18 cellular contexts compared by ENCODE assay signal in genomic region chr5:88743231-88743879, GRCh38.
DNase-seq lines count a peak whose midpoint lies in the region; ATAC-seq, FAIRE-seq and TF ChIP-seq lines count a peak whose summit lies in the region.
"Had no signal": no experiment of that assay in that cellular context is flagged by ENCODE, and none has a peak within 500 bp of the region (broad histone marks: within the 10 kb centered on the region; RNA-seq: fewer than 3 reads in every experiment).

No MANE protein-coding gene starts in this region.

- intact Hi-C loops in PC-3 (cut with micrococcal nuclease) (loop anchor here (5.0 kb wide), 1 partner anchor 44 kb away; no protein-coding TSS in a partner anchor), pancreas (cut with DNase I) (no loop called here)

- no TSS peak for BruUV-seq in PC-3 (replicated peaks; lab: Mats Ljungman, UMichigan)

- peak overlapping the region; percentile 50 for H3K4me2 ChIP-seq in PC-3 (ENCODE audit: low read length)
- H3K4me2 ChIP-seq: neural progenitor cell had no signal

- no peaks in the 10 kb centered on the region for H3K79me2 ChIP-seq in PC-3 (ENCODE audit: low read length)

- POLR2A ChIA-PET in PC-3 (lab: Charles Lee; ENCODE audit: unreplicated experiment) = no interaction called here

- H3K4me1 ChIP-seq in PC-3 (ENCODE audit: insufficient read depth, low read length) = peaks cover 23% of the 10 kb centered on the region
- H3K4me1 ChIP-seq in pancreas = peaks cover 0 to 7% (median 0%) of the 10 kb centered on the region in 3 donors
- H3K4me1 ChIP-seq: neural progenitor cell had no signal

- no peak for TF ChIP-seq CTCF in PC-3 (conservative IDR thresholded peaks at IDR 0.05; ENCODE audit: low read depth, low read length)
- TF ChIP-seq CTCF in pancreas (IDR thresholded peaks at IDR 0.05) = no peak

- H3K27me3 ChIP-seq in PC-3 (ENCODE audit: low read length) = no peaks in the 10 kb centered on the region
- H3K27me3 ChIP-seq in pancreas = no peaks in the 10 kb centered on the region
- H3K27me3 ChIP-seq: adrenal gland, neural progenitor cell, spleen had no signal

- FAIRE-seq in H54 (lab: Jason Lieb, UNC) = peak; percentile 75
- peak; percentile 29 for FAIRE-seq in pancreas (lab: Jason Lieb, UNC)

- no peak overlapping the region for H2AFZ ChIP-seq in PC-3 (ENCODE audit: low read length)
- H2AFZ ChIP-seq: neural progenitor cell had no signal

- H3K36me3 ChIP-seq in PC-3 (ENCODE audit: low read depth, low read length) (no peaks in the 10 kb centered on the region), pancreas (no peaks in the 10 kb centered on the region)
- H3K36me3 ChIP-seq: neural progenitor cell had no signal

- DNase-seq in H54 (ENCODE audit: insufficient read length, low spot score) = no peak
- peak; percentile 66 for DNase-seq in PC-3
- peak; percentile 51 to 52 for DNase-seq in erythroblast (lab: John Stamatoyannopoulos, UW)
- no peak for DNase-seq in pancreas
- DNase-seq in activated CD4-positive, CD25-positive, alpha-beta regulatory T cell treated with anti-CD3 and anti-CD28 coated beads, Interleukin-2, amount 50 U/mL, for 72 hours = no peak
- DNase-seq: activated CD4-positive, alpha-beta T cell treated with anti-CD3 and anti-CD28 coated beads for 1 hour; activated T-cell treated with anti-CD3 and anti-CD28 coated beads for 4 hours; C1 segment of cervical spinal cord; glutamatergic neuron; KG1; left cardiac atrium; NCI-H1930; spleen had no signal

- H3K4me3 ChIP-seq in PC-3 (ENCODE audit: low read length) = no peak overlapping the region
- no peak overlapping the region for H3K4me3 ChIP-seq in pancreas
- H3K4me3 ChIP-seq: adrenal gland, neural progenitor cell, spleen had no signal

- 10 to 13% methylated on average over 2 of the region's 2 CpGs for WGBS in pancreas, 2 donors

- no peaks in the 10 kb centered on the region for H3F3A ChIP-seq in PC-3 (ENCODE audit: low read length, unreplicated experiment)

- H3K9ac ChIP-seq in PC-3 (ENCODE audit: low read length) = no peak overlapping the region
- H3K9ac ChIP-seq: neural progenitor cell had no signal

- H3K9me3 ChIP-seq in PC-3 (ENCODE audit: low read length) (no peaks in the 10 kb centered on the region), pancreas (no peaks in the 10 kb centered on the region)
- H3K9me3 ChIP-seq: adrenal gland, spleen had no signal

- ATAC-seq in PC-3 = peak; percentile 73
- ATAC-seq in pancreas = peak; percentile 50 to 85 (median 80)
- ATAC-seq in GM18873 (IDR thresholded peaks at IDR 0.05; ENCODE audit: low FRiP score, unreplicated experiment) = no peak
- no peak for ATAC-seq in GM18909 (IDR thresholded peaks at IDR 0.05; ENCODE audit: poor library complexity, unreplicated experiment)
- ATAC-seq in HG02588 (IDR thresholded peaks at IDR 0.05; ENCODE audit: unreplicated experiment) = no peak

- TF ChIP-seq POLR2A in H54 (IDR thresholded peaks at IDR 0.05; ENCODE audit: low read depth, low read length) = no peak
- no peak for TF ChIP-seq POLR2A in erythroblast (IDR thresholded peaks at IDR 0.05; ENCODE audit: low read length)

- H3K9me2 ChIP-seq in PC-3 (replicated peaks; ENCODE audit: low read length) = no peaks in the 10 kb centered on the region

- H4K20me1 ChIP-seq in PC-3 (ENCODE audit: low read length) = no peaks in the 10 kb centered on the region

- H3K27ac ChIP-seq in PC-3 (ENCODE audit: low read length) (peak overlapping the region; percentile 41), pancreas (no peak overlapping the region)
- H3K27ac ChIP-seq: adrenal gland, neural progenitor cell, spleen had no signal

- CTCF ChIA-PET in PC-3 (lab: Charles Lee) = no interaction called here

Comparison
In these comparisons a context has a peak if more than half of its experiments do, and no peak if none do; other contexts are left out.
1. DNase-seq: peak in PC-3 (single experiment) and erythroblast (2 of 2); none in H54 (single experiment), pancreas (0 of 6) and activated CD4-positive, CD25-positive, alpha-beta regulatory T cell treated with anti-CD3 and anti-CD28 coated beads, Interleukin-2, amount 50 U/mL, for 72 hours (single experiment).
2. ATAC-seq: peak in PC-3 (single experiment) and pancreas (4 of 4); none in GM18873 (single experiment), GM18909 (single experiment) and HG02588 (single experiment).